ENCODE assay signal across 1 cellular context in genomic region chr19:38786572-38787265, GRCh38.
TF ChIP-seq lines count a peak whose summit lies in the region.

No MANE protein-coding gene starts in this region.

TF ChIP-seq in HepG2, 621 proteins besides CTCF, POLR2A, EP300 and RAD21:
- TF ChIP-seq ZNF264 (CRISPR knock-in tag; IDR thresholded peaks at IDR 0.05) = no peak
- peak; percentile 82 for TF ChIP-seq ZMYM3 (CRISPR knock-in tag; IDR thresholded peaks at IDR 0.05)
- no peak for TF ChIP-seq SMAD3 (CRISPR knock-in tag; IDR thresholded peaks at IDR 0.05)
- no peak for TF ChIP-seq IRF1 (CRISPR knock-in tag; IDR thresholded peaks at IDR 0.05; ENCODE audit: low read depth)
- TF ChIP-seq MIER2 (CRISPR knock-in tag; IDR thresholded peaks at IDR 0.05) = no peak
- TF ChIP-seq ZNF629 (CRISPR knock-in tag; conservative IDR thresholded peaks at IDR 0.05) = peak; percentile 91
- TF ChIP-seq ZNF850 (CRISPR knock-in tag; conservative IDR thresholded peaks at IDR 0.05) = no peak
- 0 out of 2 replicates have a peak, but pooled peaks have one; percentile 19 for TF ChIP-seq KDM1A (CRISPR knock-in tag; IDR thresholded peaks at IDR 0.05)
TF ChIP-seq in HepG2: peak in this region for 3.
